Comparison of ENCODE assay signal across 39 cellular contexts in the genomic region with DNA sequence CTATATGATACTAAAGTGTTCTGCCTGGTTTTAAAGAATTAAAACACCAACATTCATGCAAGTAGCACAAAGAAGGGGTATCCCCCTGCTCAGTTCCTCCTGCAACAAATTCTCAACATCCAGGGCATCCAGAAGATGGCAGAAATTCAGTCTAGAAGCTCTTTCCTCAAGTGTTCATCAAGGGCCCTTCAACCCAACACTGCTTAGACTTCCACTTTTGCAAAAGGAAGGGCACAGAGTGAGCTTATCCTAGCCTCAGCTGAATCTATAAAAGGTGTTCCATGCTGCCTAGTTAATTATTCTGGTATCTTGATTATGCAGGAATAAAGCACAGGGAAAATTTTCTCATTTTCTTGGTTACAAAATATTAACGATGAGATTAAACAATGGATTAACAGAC.
"Had no signal": no experiment of that assay in that cellular context is flagged by ENCODE, and none has a peak within 500 bp of the region (broad histone marks: within the 10 kb centered on the region; RNA-seq: fewer than 3 reads in every experiment).

No MANE protein-coding gene starts in this region.

- H3K36me3 Mint-ChIP-seq: activated naive CD4-positive, alpha-beta T cell treated with anti-CD3 and anti-CD28 coated beads, Interleukin-2, amount 10 ng/mL, durations not matched to agents 7 days and 5 days; activated naive CD4-positive, alpha-beta T cell treated with anti-CD3 and anti-CD28 coated beads, Interleukin-2, amount 50 U/mL, for 24 hours; activated naive CD4-positive, alpha-beta T cell treated with anti-CD3 and anti-CD28 coated beads, Interleukin-2, amount 50 U/mL, for 72 hours; activated naive CD8-positive, alpha-beta T cell; activated naive CD8-positive, alpha-beta T cell treated with anti-CD3 and anti-CD28 coated beads for 36 hours; activated naive CD8-positive, alpha-beta T cell treated with anti-CD3 and anti-CD28 coated beads, Interleukin-2, amount 10 ng/mL, durations not matched to agents 7 days and 5 days; brain had no signal

- H3K4me3 ChIP-seq: adrenal gland, ascending aorta, body of pancreas, breast epithelium, cardiac muscle cell had no signal

- H3K27me3 ChIP-seq: adrenal gland, ascending aorta, body of pancreas, brain microvascular endothelial cell, breast epithelium, cardiac muscle cell had no signal

- H3K9me3 ChIP-seq: adrenal gland, ascending aorta, body of pancreas, breast epithelium had no signal

- H3K27ac ChIP-seq: adrenal gland, ascending aorta, body of pancreas, brain microvascular endothelial cell, breast epithelium, cardiac muscle cell had no signal

- H3K36me3 ChIP-seq: adrenal gland, ascending aorta, brain microvascular endothelial cell, breast epithelium, cardiac muscle cell had no signal

- H3K27ac Mint-ChIP-seq: activated naive CD4-positive, alpha-beta T cell treated with anti-CD3 and anti-CD28 coated beads for 36 hours; activated naive CD4-positive, alpha-beta T cell treated with anti-CD3 and anti-CD28 coated beads, Interleukin-2, amount 10 ng/mL, durations not matched to agents 7 days and 5 days; activated naive CD4-positive, alpha-beta T cell treated with anti-CD3 and anti-CD28 coated beads, Interleukin-2, amount 50 U/mL, for 24 hours; activated naive CD4-positive, alpha-beta T cell treated with anti-CD3 and anti-CD28 coated beads, Interleukin-2, amount 50 U/mL, for 72 hours; activated naive CD8-positive, alpha-beta T cell; activated naive CD8-positive, alpha-beta T cell treated with anti-CD3 and anti-CD28 coated beads for 36 hours; activated naive CD8-positive, alpha-beta T cell treated with anti-CD3 and anti-CD28 coated beads, Interleukin-2, amount 10 ng/mL, durations not matched to agents 7 days and 5 days; activated naive CD8-positive, alpha-beta T cell treated with anti-CD3 and anti-CD28 coated beads, Interleukin-2, amount 50 U/mL, for 24 hours; activated T-cell treated with anti-CD3 and anti-CD28 coated beads, Interleukin-2, amount 50 U/mL, for 24 hours; activated T-cell treated with anti-CD3 and anti-CD28 coated beads, Interleukin-2, amount 50 U/mL, for 72 hours; activated T-helper 1 cell treated with anti-CD3 and anti-CD28 coated beads, Interleukin-12 subunit alpha, Interleukin-12 subunit beta, Interleukin-2, Interleukin-4 antibody, amounts not matched to agents 30 ng/mL and 10 ng/mL and 1 ng/mL, durations not matched to agents 14 hours and 24 hours and 36 hours; activated T-helper 17 cell treated with anti-CD3 and anti-CD28 coated beads, Interleukin-2, amount 50 U/mL, for 72 hours; activated T-helper 2 cell treated with anti-CD3 and anti-CD28 coated beads, Interferon-gamma antibody, Interleukin-2, Interleukin-4, amounts not matched to agents 10 μg/mL and 5 μg/mL and 100 μg/mL, durations not matched to agents 14 hours and 24 hours and 36 hours; brain had no signal

- H3K4me3 Mint-ChIP-seq: activated naive CD4-positive, alpha-beta T cell treated with anti-CD3 and anti-CD28 coated beads for 36 hours; activated naive CD4-positive, alpha-beta T cell treated with anti-CD3 and anti-CD28 coated beads, Interleukin-2, amount 10 ng/mL, durations not matched to agents 7 days and 5 days; activated naive CD4-positive, alpha-beta T cell treated with anti-CD3 and anti-CD28 coated beads, Interleukin-2, amount 50 U/mL, for 24 hours; activated naive CD8-positive, alpha-beta T cell; activated naive CD8-positive, alpha-beta T cell treated with anti-CD3 and anti-CD28 coated beads for 36 hours; activated naive CD8-positive, alpha-beta T cell treated with anti-CD3 and anti-CD28 coated beads, Interleukin-2, amount 10 ng/mL, durations not matched to agents 7 days and 5 days; activated naive CD8-positive, alpha-beta T cell treated with anti-CD3 and anti-CD28 coated beads, Interleukin-2, amount 50 U/mL, for 24 hours; activated T-cell treated with anti-CD3 and anti-CD28 coated beads, Interleukin-2, amount 50 U/mL, for 24 hours; activated T-cell treated with anti-CD3 and anti-CD28 coated beads, Interleukin-2, amount 50 U/mL, for 4 hours; activated T-cell treated with anti-CD3 and anti-CD28 coated beads, Interleukin-2, amount 50 U/mL, for 72 hours; activated T-helper 1 cell treated with anti-CD3 and anti-CD28 coated beads, Interleukin-12 subunit alpha, Interleukin-12 subunit beta, Interleukin-2, Interleukin-4 antibody, amounts not matched to agents 30 ng/mL and 10 ng/mL and 1 ng/mL, durations not matched to agents 14 hours and 24 hours and 36 hours; activated T-helper 17 cell treated with anti-CD3 and anti-CD28 coated beads, Interleukin-2, amount 50 U/mL, for 72 hours; brain; central memory CD8-positive, alpha-beta T cell had no signal

- FAIRE-seq: astrocyte, bronchial epithelial cell had no signal

- DNase-seq: activated effector memory CD4-positive, alpha-beta T cell treated with anti-CD3 and anti-CD28 coated beads, Interleukin-2, amount 50 U/mL, for 16 hours; activated effector memory CD4-positive, alpha-beta T cell treated with Interleukin-2 at 50 U/mL for 16 hours; activated gamma-delta T cell; activated gamma-delta T cell treated with Interleukin-2 at 50 U/mL for 16 hours; activated naive CD4-positive, alpha-beta T cell; activated naive CD4-positive, alpha-beta T cell treated with anti-CD3 and anti-CD28 coated beads for 36 hours; activated naive CD4-positive, alpha-beta T cell treated with anti-CD3 and anti-CD28 coated beads, Interleukin-2, amount 10 ng/mL, durations not matched to agents 7 days and 5 days; activated naive CD4-positive, alpha-beta T cell treated with anti-CD3 and anti-CD28 coated beads, Interleukin-2, amount 50 U/mL, for 16 hours; activated naive CD4-positive, alpha-beta T cell treated with Interleukin-2 at 50 U/mL for 16 hours; activated naive CD8-positive, alpha-beta T cell treated with anti-CD3 and anti-CD28 coated beads for 36 hours; activated naive CD8-positive, alpha-beta T cell treated with anti-CD3 and anti-CD28 coated beads, Interleukin-2, amount 10 ng/mL, durations not matched to agents 7 days and 5 days; activated naive CD8-positive, alpha-beta T cell treated with anti-CD3 and anti-CD28 coated beads, Interleukin-2, amount 50 U/mL, for 24 hours; activated T-cell treated with anti-CD3 and anti-CD28 coated beads, Interleukin-2, amount 50 U/mL, for 1 hour; activated T-cell treated with anti-CD3 and anti-CD28 coated beads, Interleukin-2, amount 50 U/mL, for 24 hours; activated T-cell treated with anti-CD3 and anti-CD28 coated beads, Interleukin-2, amount 50 U/mL, for 4 hours; activated T-cell treated with anti-CD3 and anti-CD28 coated beads, Interleukin-2, amount 50 U/mL, for 48 hours; activated T-cell treated with anti-CD3 and anti-CD28 coated beads, Interleukin-2, amount 50 U/mL, for 72 hours; adrenal gland; amniotic stem cell; anterior cingulate cortex; aorta; body of pancreas; brain microvascular endothelial cell; caudate nucleus; central memory CD4-positive, alpha-beta T cell; cerebellar nuclear complex had no signal

- H3K4me1 ChIP-seq: adrenal gland, ascending aorta, body of pancreas, breast epithelium had no signal

- H3K4me1 Mint-ChIP-seq: activated naive CD4-positive, alpha-beta T cell treated with anti-CD3 and anti-CD28 coated beads, Interleukin-2, amount 10 ng/mL, durations not matched to agents 7 days and 5 days; activated naive CD8-positive, alpha-beta T cell treated with anti-CD3 and anti-CD28 coated beads for 36 hours; activated naive CD8-positive, alpha-beta T cell treated with anti-CD3 and anti-CD28 coated beads, Interleukin-2, amount 10 ng/mL, durations not matched to agents 7 days and 5 days; activated naive CD8-positive, alpha-beta T cell treated with anti-CD3 and anti-CD28 coated beads, Interleukin-2, amount 50 U/mL, for 24 hours; activated T-helper 17 cell treated with anti-CD3 and anti-CD28 coated beads, Interleukin-2, amount 50 U/mL, for 72 hours; brain; central memory CD8-positive, alpha-beta T cell had no signal

- ATAC-seq: activated naive CD4-positive, alpha-beta T cell treated with anti-CD3 and anti-CD28 coated beads, Interleukin-2, amount 50 U/mL, for 72 hours; activated naive CD8-positive, alpha-beta T cell treated with anti-CD3 and anti-CD28 coated beads, Interleukin-2, amount 50 U/mL, for 24 hours; activated T-cell treated with anti-CD3 and anti-CD28 coated beads, Interleukin-2, amount 50 U/mL, for 4 hours; activated T-cell treated with anti-CD3 and anti-CD28 coated beads, Interleukin-2, amount 50 U/mL, for 72 hours; activated T-helper 17 cell treated with anti-CD3 and anti-CD28 coated beads, Interleukin-2, amount 50 U/mL, for 72 hours; body of pancreas had no signal

- H3K27me3 Mint-ChIP-seq: activated naive CD8-positive, alpha-beta T cell; activated naive CD8-positive, alpha-beta T cell treated with anti-CD3 and anti-CD28 coated beads for 36 hours; activated T-helper 17 cell treated with anti-CD3 and anti-CD28 coated beads, Interleukin-2, amount 50 U/mL, for 72 hours; brain; central memory CD8-positive, alpha-beta T cell had no signal

- H3K9me3 Mint-ChIP-seq: activated naive CD4-positive, alpha-beta T cell treated with anti-CD3 and anti-CD28 coated beads for 36 hours; activated naive CD4-positive, alpha-beta T cell treated with anti-CD3 and anti-CD28 coated beads, Interleukin-2, amount 10 ng/mL, durations not matched to agents 7 days and 5 days; activated naive CD4-positive, alpha-beta T cell treated with anti-CD3 and anti-CD28 coated beads, Interleukin-2, amount 50 U/mL, for 24 hours; activated naive CD8-positive, alpha-beta T cell treated with anti-CD3 and anti-CD28 coated beads for 36 hours; activated naive CD8-positive, alpha-beta T cell treated with anti-CD3 and anti-CD28 coated beads, Interleukin-2, amount 50 U/mL, for 24 hours; activated T-cell treated with anti-CD3 and anti-CD28 coated beads, Interleukin-2, amount 50 U/mL, for 24 hours; activated T-cell treated with anti-CD3 and anti-CD28 coated beads, Interleukin-2, amount 50 U/mL, for 4 hours; activated T-helper 1 cell treated with anti-CD3 and anti-CD28 coated beads, Interleukin-12 subunit alpha, Interleukin-12 subunit beta, Interleukin-2, Interleukin-4 antibody, amounts not matched to agents 30 ng/mL and 10 ng/mL and 1 ng/mL, durations not matched to agents 14 hours and 24 hours and 36 hours; activated T-helper 17 cell treated with anti-CD3 and anti-CD28 coated beads, Interleukin-2, amount 50 U/mL, for 72 hours; activated T-helper 2 cell treated with anti-CD3 and anti-CD28 coated beads, Interferon-gamma antibody, Interleukin-2, Interleukin-4, amounts not matched to agents 10 μg/mL and 5 μg/mL and 100 μg/mL, durations not matched to agents 14 hours and 24 hours and 36 hours; brain; central memory CD8-positive, alpha-beta T cell had no signal
